In the genomic region with DNA sequence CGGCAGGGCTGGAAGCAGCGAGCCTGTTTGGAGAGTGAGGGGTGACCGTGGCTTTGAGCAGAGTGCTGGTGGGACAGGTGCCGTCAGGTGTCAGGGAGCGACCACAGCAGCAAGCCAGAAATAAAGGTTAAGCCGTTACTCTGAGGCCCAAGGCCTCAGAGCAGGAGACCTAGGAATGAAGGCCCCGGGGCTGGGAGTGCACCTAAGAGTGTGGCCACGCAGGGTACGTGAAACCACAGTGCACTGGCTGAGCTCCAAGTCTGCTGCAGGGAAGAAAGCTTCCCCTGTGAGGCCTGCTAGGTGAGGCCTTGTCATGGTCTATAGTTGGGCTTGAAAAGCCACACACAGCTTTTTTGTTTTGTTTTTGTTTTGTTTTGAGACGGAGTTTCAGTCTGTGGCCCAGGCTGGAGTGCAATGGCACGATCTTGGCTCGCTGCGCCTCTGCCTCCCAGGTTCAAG, we compare ENCODE assay signal across 10 cellular contexts. TPM values are rescaled to one million over a fixed set of nuclear protein-coding genes. Genes with fewer than 3 reads are reported as not detected.
DNase-seq lines count a peak whose midpoint lies in the region; ATAC-seq and TF ChIP-seq lines count a peak whose summit lies in the region.
"Had no signal": no experiment of that assay in that cellular context is flagged by ENCODE, and none has a peak within 500 bp of the region (broad histone marks: within the 10 kb centered on the region; RNA-seq: fewer than 3 reads in every experiment).

No MANE protein-coding gene starts in this region.

- no peak for ATAC-seq in HG02970 (IDR thresholded peaks at IDR 0.05; ENCODE audit: low FRiP score, unreplicated experiment)
- no peak for ATAC-seq in gastroesophageal sphincter
- ATAC-seq: K562 had no signal

- H3K27ac ChIP-seq in gastroesophageal sphincter = no peak overlapping the region

- no peaks in the 10 kb centered on the region for H3K27me3 ChIP-seq in gastroesophageal sphincter

- no peak for TF ChIP-seq EP300 in gastroesophageal sphincter (IDR thresholded peaks at IDR 0.05)

- H3K4me3 ChIP-seq in gastroesophageal sphincter = no peak overlapping the region
- H3K4me3 ChIP-seq: K562 had no signal

- H3K9me3 ChIP-seq in gastroesophageal sphincter = no peaks in the 10 kb centered on the region

- DNase-seq in H4 (ENCODE audit: low spot score) = peak; percentile 71
- peak; percentile 52 to 65 for DNase-seq in activated CD4-positive, alpha-beta T cell treated with anti-CD3 and anti-CD28 coated beads for 4 hours
- DNase-seq in central memory CD4-positive, alpha-beta T cell = peak; percentile 80
- peak in 2 of 3 experiments; percentile 33 to 63 for DNase-seq in stimulated activated CD4-positive, alpha-beta T cell treated with anti-CD3 and anti-CD28 coated beads, TNF-alpha, amount 100 ng/mL, for 24 hours (ENCODE audit: low read depth in 3 of 3)
- DNase-seq in ureter (ENCODE audit: low spot score) = no peak
- no peak for DNase-seq in NCI-H2171 (lab: John Stamatoyannopoulos, UW)

- TF ChIP-seq POLR2A in gastroesophageal sphincter (IDR thresholded peaks at IDR 0.05) = no peak

- 87 to 100% methylated on average over 5 to 10 of the region's 13 CpGs for WGBS in gastroesophageal sphincter (ENCODE audit: low coverage in 1 of 2), 2 donors

- TF ChIP-seq CTCF in gastroesophageal sphincter (IDR thresholded peaks at IDR 0.05) = no peak

- H3K36me3 ChIP-seq in gastroesophageal sphincter = peaks cover 0 to 100% of the 10 kb centered on the region in 2 donors

- no peaks in the 10 kb centered on the region for H3K4me1 ChIP-seq in gastroesophageal sphincter

RNA-seq across cellular contexts. Expression of gene CLUAP1, which starts 8.7 kb away (rescaled TPM):
- 13.4 and 18.3 TPM in 2 replicates for total RNA-seq in H4 (2014; rRNA removed; shearing (Covaris generic))
- total RNA-seq in ureter (34.3 TPM), gastroesophageal sphincter (10 to 100 TPM; 27.0 to 48.0 (median 30.1) TPM)

RNA-seq across cellular contexts. Expression of gene C16orf90, which starts 14.2 kb away (rescaled TPM):
- not detected in 2 replicates for total RNA-seq in H4 (2014; rRNA removed; shearing (Covaris generic))
- total RNA-seq in ureter = not detected
- total RNA-seq in gastroesophageal sphincter = not detected
- total RNA-seq: activated CD8-positive, alpha-beta memory T cell treated with anti-CD3 and anti-CD28 coated beads for 36 hours; K562 had no signal

Comparison
In these comparisons a context has a peak if more than half of its experiments do, and no peak if none do; other contexts are left out.
1. DNase-seq: peak in H4 (single experiment), activated CD4-positive, alpha-beta T cell treated with anti-CD3 and anti-CD28 coated beads for 4 hours (2 of 2), central memory CD4-positive, alpha-beta T cell (single experiment) and stimulated activated CD4-positive, alpha-beta T cell treated with anti-CD3 and anti-CD28 coated beads, TNF-alpha, amount 100 ng/mL, for 24 hours (2 of 3); none in ureter (single experiment) and NCI-H2171 (single experiment).